ENCODE assay signal across 6 cellular contexts in the genomic region with DNA sequence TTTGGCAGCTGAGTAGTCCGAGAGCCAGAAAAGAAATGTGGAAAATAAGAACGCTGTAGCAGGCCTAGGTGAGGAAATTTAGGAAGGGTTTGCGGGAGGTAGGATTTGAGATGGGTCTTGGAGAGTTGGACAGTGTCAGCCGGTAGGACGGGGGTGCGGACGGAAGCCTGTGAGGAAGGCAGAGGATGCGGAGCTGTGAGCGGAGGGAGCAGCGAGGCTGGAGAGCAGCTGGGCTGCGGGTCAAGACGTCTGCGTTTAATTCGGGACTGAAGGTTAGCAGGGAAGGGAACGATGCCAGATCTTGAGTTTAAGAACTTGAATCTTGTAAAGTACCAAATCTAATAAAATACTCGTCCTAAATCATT. TPM values are rescaled to one million over a fixed set of nuclear protein-coding genes. Genes with fewer than 3 reads are reported as not detected.
A peak's percentile ranks its signal among the peaks of the same experiment; 100 is the strongest.
DNase-seq lines count a peak whose midpoint lies in the region; ATAC-seq, FAIRE-seq and TF ChIP-seq lines count a peak whose summit lies in the region.

No MANE protein-coding gene starts in this region.

- no peaks in the 10 kb centered on the region for H3K27me3 ChIP-seq in KMS-11 (ENCODE audit: insufficient read depth, low read depth)
- no peaks in the 10 kb centered on the region for H3K27me3 ChIP-seq in colonic mucosa
- no peaks in the 10 kb centered on the region for H3K27me3 ChIP-seq in pancreas

- TF ChIP-seq CTCF in KMS-11 (conservative IDR thresholded peaks at IDR 0.05; ENCODE audit: low read depth, low read length) (no peak), colonic mucosa (IDR thresholded peaks at IDR 0.05) (no peak), pancreas (IDR thresholded peaks at IDR 0.05) (no peak), GM20000 (IDR thresholded peaks at IDR 0.05; ENCODE audit: extremely low read depth, missing control alignments) (no peak)

- H3K79me2 ChIP-seq in KMS-11 (ENCODE audit: insufficient read depth, low read depth), result no peaks in the 10 kb centered on the region

- DNase-seq in colonic mucosa, result no peak
- no peak for DNase-seq in pancreas
- no peak for DNase-seq in NCI-H69 (lab: John Stamatoyannopoulos, UW)
- DNase-seq in GM20000 (ENCODE audit: low spot score), result no peak

- H3K4me3 ChIP-seq in KMS-11 (IDR thresholded peaks at IDR 0.05; ENCODE audit: insufficient read depth, low read depth, low read length), result no peak overlapping the region
- H3K4me3 ChIP-seq in colonic mucosa, result peak overlapping the region; percentile 77
- H3K4me3 ChIP-seq in pancreas, result peak overlapping the region in 3 of 4 donors; percentile 56 to 88 (median 85)

- H2AFZ ChIP-seq in KMS-11 (ENCODE audit: low read depth), result no peak overlapping the region

- intact Hi-C loops in colonic mucosa (cut with DNase I), result no loop called here
- intact Hi-C loops in pancreas (cut with DNase I), result loop anchor here in 1 of 3 donors (10.0 kb wide), 1 partner anchor 111 kb away; no protein-coding TSS in a partner anchor

- H3K36me3 ChIP-seq in KMS-11 (ENCODE audit: insufficient read depth) (peaks cover 1% of the 10 kb centered on the region; the same call in 1 of the 2 replicates), colonic mucosa (peaks cover 22% of the 10 kb centered on the region), pancreas (peaks cover 0 to 27% (median 22%) of the 10 kb centered on the region in 3 donors)

- H3K4me1 ChIP-seq in KMS-11 (ENCODE audit: low read depth, poor library complexity, severe bottlenecking) (peaks cover 9% of the 10 kb centered on the region), colonic mucosa (no peaks in the 10 kb centered on the region), pancreas (peaks cover 0 to 8% (median 5%) of the 10 kb centered on the region in 3 donors)

- H3K9me3 ChIP-seq in colonic mucosa, result no peaks in the 10 kb centered on the region
- H3K9me3 ChIP-seq in pancreas, result no peaks in the 10 kb centered on the region

- no peak for FAIRE-seq in pancreas (lab: Jason Lieb, UNC)

- no peaks in the 10 kb centered on the region for H4K20me1 ChIP-seq in KMS-11 (ENCODE audit: insufficient read depth)

- peak; percentile 4 to 5 (median 5) for ATAC-seq in pancreas
- no peak for ATAC-seq in GM18511 (IDR thresholded peaks at IDR 0.05; ENCODE audit: unreplicated experiment)

- WGBS in pancreas, 2 donors, result 18% methylated on average over 16 of the region's 16 CpGs

- H3K4me2 ChIP-seq in KMS-11, result peak overlapping the region; percentile 68

- H3K27ac ChIP-seq in KMS-11 (no peak overlapping the region), colonic mucosa (peak overlapping the region; percentile 56), pancreas (peak overlapping the region in 2 of 4 donors; percentile 29 to 56)

- no peak overlapping the region for H3K9ac ChIP-seq in KMS-11
- H3K9ac ChIP-seq in colonic mucosa (ENCODE audit: low read depth in 2 of 2, low read length in 2 of 2), result peak overlapping the region in 1 of 2 donors; percentile 77

RNA-seq across cellular contexts. Expression of a gene that starts 0.7 kb away (rescaled TPM):
- total RNA-seq in colonic mucosa (under 1 TPM; 0.48 to 0.77 TPM), pancreas (under 1 TPM in 4 of 6 donors, not detected in 2; 0.06 to 0.16 (median 0.13) TPM)
- polyA plus RNA-seq in pancreas, result under 1 TPM; 0.15 to 0.68 TPM

RNA-seq across cellular contexts. Expression of a gene that starts 20.2 kb away (rescaled TPM):
- total RNA-seq in colonic mucosa (10 to 100 TPM; 35.0 to 48.0 TPM), pancreas (10 to 100 TPM; 16.6 to 28.0 (median 21.5) TPM)
- polyA plus RNA-seq in pancreas, result 10 to 100 TPM; 11.7 to 19.6 TPM

RNA-seq across cellular contexts. Expression of a gene that starts 28.6 kb away (rescaled TPM):
- 1 to 10 TPM; 4.4 to 6.9 TPM for total RNA-seq in colonic mucosa
- total RNA-seq in pancreas, result 10 to 100 TPM; 16.2 to 53.4 (median 26.3) TPM
- 10 to 100 TPM; 38.0 to 58.2 TPM for polyA plus RNA-seq in pancreas

RNA-seq across cellular contexts. Expression of a gene that starts 32.6 kb away (rescaled TPM):
- total RNA-seq in colonic mucosa (10 to 100 TPM; 30.7 to 43.9 TPM), pancreas (10 to 100 TPM; 15.4 to 28.9 (median 18.8) TPM)
- polyA plus RNA-seq in pancreas, result 10 to 100 TPM; 15.0 to 15.7 TPM

RNA-seq across cellular contexts. Expression of a gene that starts 39.2 kb away (rescaled TPM):
- total RNA-seq in colonic mucosa (10 to 100 TPM in 1 of 2 donors, 1 to 10 TPM in 1; 7.8 to 28.3 TPM), pancreas (1 to 10 TPM; 2.4 to 7.9 (median 2.7) TPM)
- 1 to 10 TPM; 4.8 to 6.8 TPM for polyA plus RNA-seq in pancreas
